Comparison of ENCODE assay signal across 1 cellular context in the genomic region with DNA sequence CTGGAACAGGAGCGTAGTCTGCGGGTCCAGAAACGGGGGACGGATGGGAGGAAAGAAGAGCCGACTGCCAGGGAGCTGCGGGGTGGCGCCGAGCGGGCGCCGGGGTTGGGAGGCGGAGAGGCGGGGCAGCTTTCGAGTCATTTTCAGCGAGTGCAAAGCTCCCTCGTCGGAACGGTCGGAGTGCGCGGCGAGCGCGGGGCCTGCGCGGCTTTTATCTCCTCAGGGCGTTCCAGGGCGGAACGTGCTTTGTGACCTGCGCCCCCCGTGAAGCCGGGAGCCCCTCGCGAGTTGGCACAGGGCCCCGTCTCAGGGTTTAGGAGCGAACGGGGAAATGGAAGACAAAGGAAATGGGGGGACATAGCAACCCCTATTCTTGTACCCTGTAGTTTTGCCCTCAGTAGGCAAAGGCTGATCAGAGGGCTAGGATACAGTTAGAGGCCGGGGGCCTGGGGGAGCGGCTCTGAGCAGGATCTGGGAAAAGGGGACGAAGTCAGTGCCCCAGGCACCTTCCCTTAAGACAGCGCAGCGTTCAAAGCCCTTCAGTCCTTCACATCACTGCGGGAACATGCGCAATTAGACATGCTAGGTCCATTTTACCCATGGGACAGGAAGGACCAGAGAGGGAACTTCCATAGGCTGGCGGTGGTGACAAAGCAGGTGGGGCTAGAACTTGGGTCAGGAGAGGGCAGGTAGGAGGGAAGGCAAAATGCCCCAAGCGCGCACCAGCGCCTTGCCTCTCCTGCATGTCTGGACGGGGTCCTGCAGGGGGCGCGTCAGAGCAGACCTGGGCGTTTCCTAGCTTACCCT.
TF ChIP-seq lines count a peak whose summit lies in the region.

No MANE protein-coding gene starts in this region.

TF ChIP-seq in GM23338, 12 proteins besides CTCF, POLR2A, EP300 and RAD21 (continued from another document):
- TF ChIP-seq, protein P1, sequence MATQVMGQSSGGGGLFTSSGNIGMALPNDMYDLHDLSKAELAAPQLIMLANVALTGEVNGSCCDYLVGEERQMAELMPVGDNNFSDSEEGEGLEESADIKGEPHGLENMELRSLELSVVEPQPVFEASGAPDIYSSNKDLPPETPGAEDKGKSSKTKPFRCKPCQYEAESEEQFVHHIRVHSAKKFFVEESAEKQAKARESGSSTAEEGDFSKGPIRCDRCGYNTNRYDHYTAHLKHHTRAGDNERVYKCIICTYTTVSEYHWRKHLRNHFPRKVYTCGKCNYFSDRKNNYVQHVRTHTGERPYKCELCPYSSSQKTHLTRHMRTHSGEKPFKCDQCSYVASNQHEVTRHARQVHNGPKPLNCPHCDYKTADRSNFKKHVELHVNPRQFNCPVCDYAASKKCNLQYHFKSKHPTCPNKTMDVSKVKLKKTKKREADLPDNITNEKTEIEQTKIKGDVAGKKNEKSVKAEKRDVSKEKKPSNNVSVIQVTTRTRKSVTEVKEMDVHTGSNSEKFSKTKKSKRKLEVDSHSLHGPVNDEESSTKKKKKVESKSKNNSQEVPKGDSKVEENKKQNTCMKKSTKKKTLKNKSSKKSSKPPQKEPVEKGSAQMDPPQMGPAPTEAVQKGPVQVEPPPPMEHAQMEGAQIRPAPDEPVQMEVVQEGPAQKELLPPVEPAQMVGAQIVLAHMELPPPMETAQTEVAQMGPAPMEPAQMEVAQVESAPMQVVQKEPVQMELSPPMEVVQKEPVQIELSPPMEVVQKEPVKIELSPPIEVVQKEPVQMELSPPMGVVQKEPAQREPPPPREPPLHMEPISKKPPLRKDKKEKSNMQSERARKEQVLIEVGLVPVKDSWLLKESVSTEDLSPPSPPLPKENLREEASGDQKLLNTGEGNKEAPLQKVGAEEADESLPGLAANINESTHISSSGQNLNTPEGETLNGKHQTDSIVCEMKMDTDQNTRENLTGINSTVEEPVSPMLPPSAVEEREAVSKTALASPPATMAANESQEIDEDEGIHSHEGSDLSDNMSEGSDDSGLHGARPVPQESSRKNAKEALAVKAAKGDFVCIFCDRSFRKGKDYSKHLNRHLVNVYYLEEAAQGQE (IDR thresholded peaks at IDR 0.05; ENCODE audit: unreplicated experiment): no peak
- TF ChIP-seq EZH2phosphoT487 (IDR thresholded peaks at IDR 0.05; ENCODE audit: unreplicated experiment) (no peak), NANOG (IDR thresholded peaks at IDR 0.05; ENCODE audit: borderline replicate concordance) (no peak), JUNB (IDR thresholded peaks at IDR 0.05; ENCODE audit: unreplicated experiment) (no peak)
- TF ChIP-seq, protein P2, sequence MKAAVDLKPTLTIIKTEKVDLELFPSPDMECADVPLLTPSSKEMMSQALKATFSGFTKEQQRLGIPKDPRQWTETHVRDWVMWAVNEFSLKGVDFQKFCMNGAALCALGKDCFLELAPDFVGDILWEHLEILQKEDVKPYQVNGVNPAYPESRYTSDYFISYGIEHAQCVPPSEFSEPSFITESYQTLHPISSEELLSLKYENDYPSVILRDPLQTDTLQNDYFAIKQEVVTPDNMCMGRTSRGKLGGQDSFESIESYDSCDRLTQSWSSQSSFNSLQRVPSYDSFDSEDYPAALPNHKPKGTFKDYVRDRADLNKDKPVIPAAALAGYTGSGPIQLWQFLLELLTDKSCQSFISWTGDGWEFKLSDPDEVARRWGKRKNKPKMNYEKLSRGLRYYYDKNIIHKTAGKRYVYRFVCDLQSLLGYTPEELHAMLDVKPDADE (IDR thresholded peaks at IDR 0.05): no peak
